Comparison of ENCODE assay signal across 1 cellular context in the genomic region with DNA sequence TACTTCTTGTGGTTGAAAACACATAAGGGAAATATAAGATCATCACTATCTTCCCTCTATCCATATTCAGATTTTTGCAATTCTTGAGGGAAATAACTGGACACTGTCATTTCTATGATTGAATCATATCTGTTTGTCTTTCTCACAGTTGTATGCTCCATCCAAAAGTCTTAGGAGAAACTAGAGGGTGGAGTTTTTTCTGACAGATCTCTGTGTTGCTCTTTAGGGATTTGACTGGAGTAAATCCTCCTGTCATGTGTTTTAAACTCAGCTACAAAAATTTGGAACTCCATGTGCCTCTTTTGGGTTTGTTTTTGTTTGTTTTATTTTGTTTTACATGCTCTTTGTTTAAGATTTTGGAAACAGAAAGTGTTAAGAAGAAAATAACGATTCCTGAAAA.
TF ChIP-seq lines count a peak whose summit lies in the region.

No MANE protein-coding gene starts in this region.

TF ChIP-seq in GM23338, 12 proteins besides CTCF, POLR2A, EP300 and RAD21 (continued from another document):
- TF ChIP-seq, protein P1, sequence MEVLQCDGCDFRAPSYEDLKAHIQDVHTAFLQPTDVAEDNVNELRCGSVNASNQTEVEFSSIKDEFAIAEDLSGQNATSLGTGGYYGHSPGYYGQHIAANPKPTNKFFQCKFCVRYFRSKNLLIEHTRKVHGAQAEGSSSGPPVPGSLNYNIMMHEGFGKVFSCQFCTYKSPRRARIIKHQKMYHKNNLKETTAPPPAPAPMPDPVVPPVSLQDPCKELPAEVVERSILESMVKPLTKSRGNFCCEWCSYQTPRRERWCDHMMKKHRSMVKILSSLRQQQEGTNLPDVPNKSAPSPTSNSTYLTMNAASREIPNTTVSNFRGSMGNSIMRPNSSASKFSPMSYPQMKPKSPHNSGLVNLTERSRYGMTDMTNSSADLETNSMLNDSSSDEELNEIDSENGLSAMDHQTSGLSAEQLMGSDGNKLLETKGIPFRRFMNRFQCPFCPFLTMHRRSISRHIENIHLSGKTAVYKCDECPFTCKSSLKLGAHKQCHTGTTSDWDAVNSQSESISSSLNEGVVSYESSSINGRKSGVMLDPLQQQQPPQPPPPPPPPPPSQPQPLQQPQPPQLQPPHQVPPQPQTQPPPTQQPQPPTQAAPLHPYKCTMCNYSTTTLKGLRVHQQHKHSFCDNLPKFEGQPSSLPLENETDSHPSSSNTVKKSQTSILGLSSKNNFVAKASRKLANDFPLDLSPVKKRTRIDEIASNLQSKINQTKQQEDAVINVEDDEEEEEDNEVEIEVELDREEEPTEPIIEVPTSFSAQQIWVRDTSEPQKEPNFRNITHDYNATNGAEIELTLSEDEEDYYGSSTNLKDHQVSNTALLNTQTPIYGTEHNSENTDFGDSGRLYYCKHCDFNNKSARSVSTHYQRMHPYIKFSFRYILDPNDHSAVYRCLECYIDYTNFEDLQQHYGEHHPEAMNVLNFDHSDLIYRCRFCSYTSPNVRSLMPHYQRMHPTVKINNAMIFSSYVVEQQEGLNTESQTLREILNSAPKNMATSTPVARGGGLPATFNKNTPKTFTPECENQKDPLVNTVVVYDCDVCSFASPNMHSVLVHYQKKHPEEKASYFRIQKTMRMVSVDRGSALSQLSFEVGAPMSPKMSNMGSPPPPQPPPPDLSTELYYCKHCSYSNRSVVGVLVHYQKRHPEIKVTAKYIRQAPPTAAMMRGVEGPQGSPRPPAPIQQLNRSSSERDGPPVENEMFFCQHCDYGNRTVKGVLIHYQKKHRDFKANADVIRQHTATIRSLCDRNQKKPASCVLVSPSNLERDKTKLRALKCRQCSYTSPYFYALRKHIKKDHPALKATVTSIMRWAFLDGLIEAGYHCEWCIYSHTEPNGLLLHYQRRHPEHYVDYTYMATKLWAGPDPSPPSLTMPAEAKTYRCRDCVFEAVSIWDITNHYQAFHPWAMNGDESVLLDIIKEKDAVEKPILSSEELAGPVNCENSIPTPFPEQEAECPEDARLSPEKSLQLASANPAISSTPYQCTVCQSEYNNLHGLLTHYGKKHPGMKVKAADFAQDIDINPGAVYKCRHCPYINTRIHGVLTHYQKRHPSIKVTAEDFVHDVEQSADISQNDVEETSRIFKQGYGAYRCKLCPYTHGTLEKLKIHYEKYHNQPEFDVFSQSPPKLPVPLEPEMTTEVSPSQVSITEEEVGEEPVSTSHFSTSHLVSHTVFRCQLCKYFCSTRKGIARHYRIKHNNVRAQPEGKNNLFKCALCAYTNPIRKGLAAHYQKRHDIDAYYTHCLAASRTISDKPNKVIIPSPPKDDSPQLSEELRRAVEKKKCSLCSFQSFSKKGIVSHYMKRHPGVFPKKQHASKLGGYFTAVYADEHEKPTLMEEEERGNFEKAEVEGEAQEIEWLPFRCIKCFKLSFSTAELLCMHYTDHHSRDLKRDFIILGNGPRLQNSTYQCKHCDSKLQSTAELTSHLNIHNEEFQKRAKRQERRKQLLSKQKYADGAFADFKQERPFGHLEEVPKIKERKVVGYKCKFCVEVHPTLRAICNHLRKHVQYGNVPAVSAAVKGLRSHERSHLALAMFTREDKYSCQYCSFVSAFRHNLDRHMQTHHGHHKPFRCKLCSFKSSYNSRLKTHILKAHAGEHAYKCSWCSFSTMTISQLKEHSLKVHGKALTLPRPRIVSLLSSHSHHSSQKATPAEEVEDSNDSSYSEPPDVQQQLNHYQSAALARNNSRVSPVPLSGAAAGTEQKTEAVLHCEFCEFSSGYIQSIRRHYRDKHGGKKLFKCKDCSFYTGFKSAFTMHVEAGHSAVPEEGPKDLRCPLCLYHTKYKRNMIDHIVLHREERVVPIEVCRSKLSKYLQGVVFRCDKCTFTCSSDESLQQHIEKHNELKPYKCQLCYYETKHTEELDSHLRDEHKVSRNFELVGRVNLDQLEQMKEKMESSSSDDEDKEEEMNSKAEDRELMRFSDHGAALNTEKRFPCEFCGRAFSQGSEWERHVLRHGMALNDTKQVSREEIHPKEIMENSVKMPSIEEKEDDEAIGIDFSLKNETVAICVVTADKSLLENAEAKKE (CRISPR knock-in tag; IDR thresholded peaks at IDR 0.05), result no peak
- TF ChIP-seq, protein P2, sequence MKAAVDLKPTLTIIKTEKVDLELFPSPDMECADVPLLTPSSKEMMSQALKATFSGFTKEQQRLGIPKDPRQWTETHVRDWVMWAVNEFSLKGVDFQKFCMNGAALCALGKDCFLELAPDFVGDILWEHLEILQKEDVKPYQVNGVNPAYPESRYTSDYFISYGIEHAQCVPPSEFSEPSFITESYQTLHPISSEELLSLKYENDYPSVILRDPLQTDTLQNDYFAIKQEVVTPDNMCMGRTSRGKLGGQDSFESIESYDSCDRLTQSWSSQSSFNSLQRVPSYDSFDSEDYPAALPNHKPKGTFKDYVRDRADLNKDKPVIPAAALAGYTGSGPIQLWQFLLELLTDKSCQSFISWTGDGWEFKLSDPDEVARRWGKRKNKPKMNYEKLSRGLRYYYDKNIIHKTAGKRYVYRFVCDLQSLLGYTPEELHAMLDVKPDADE (IDR thresholded peaks at IDR 0.05), result no peak
- TF ChIP-seq EZH2phosphoT487 (IDR thresholded peaks at IDR 0.05; ENCODE audit: unreplicated experiment) (no peak), NANOG (IDR thresholded peaks at IDR 0.05; ENCODE audit: borderline replicate concordance) (no peak), STAT1 (IDR thresholded peaks at IDR 0.05; ENCODE audit: unreplicated experiment) (no peak), EZH2 (IDR thresholded peaks at IDR 0.05; ENCODE audit: low read depth, unreplicated experiment) (no peak), CREB1 (CRISPR knock-in tag; IDR thresholded peaks at IDR 0.05; ENCODE audit: low read depth) (no peak), JUNB (IDR thresholded peaks at IDR 0.05; ENCODE audit: unreplicated experiment) (no peak)
